Comparison of ENCODE assay signal across 8 cellular contexts in the genomic region with DNA sequence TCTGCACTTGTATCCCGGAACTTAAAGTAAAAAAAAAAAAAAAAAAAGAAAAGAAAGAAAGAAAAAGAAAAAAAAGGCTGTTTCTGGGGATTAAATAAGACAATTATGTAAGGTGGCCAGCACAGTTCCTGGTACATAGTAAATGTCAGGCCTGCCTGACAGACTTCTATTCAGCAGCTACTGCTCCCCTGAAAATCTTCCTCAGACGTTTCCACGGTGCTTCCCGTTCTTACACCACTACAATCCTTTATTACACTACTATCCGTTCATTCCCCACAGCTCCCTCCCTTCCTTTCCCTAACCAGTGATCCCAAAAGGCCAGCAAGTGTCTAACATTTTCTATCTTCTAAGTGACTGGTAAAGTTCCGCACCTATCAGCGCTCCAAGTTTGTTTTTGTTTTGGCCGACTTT. TPM values are rescaled to one million over a fixed set of nuclear protein-coding genes. Genes with fewer than 3 reads are reported as not detected.
DNase-seq lines count a peak whose midpoint lies in the region; ATAC-seq and TF ChIP-seq lines count a peak whose summit lies in the region.

No MANE protein-coding gene starts in this region.

- H3K9me3 ChIP-seq in Karpas-422 (ENCODE audit: low read length) = peaks cover 11% of the 10 kb centered on the region
- no peaks in the 10 kb centered on the region for H3K9me3 ChIP-seq in mucosa of rectum (ENCODE audit: control insufficient read depth in 2 of 2, low read length in 2 of 2)

- no peaks in the 10 kb centered on the region for H3K9me3 Mint-ChIP-seq in chondrocyte (ENCODE audit: low read depth)

- peak overlapping the region; percentile 98 for H3K27ac Mint-ChIP-seq in chondrocyte (ENCODE audit: unreplicated experiment)

- no peak for TF ChIP-seq POLR2A in erythroblast (IDR thresholded peaks at IDR 0.05; ENCODE audit: low read length)

- no peaks in the 10 kb centered on the region for H3K9me2 ChIP-seq in Karpas-422 (replicated peaks; ENCODE audit: insufficient read depth, low read length)

- H3K36me3 Mint-ChIP-seq in chondrocyte (ENCODE audit: low read depth) = peaks cover 2% of the 10 kb centered on the region

- H2AFZ ChIP-seq in Karpas-422 (ENCODE audit: low read length) = peak overlapping the region; percentile 68; the same call in 1 of the 2 replicates

- H3K9ac ChIP-seq in Karpas-422 (ENCODE audit: low read length) (peak overlapping the region; percentile 99), mucosa of rectum (ENCODE audit: low read depth in 1 of 2, low read length in 2 of 2) (peak overlapping the region; percentile 92 to 97)

- H3K4me1 Mint-ChIP-seq in chondrocyte (ENCODE audit: low read depth) = peaks cover 22% of the 10 kb centered on the region

- peak overlapping the region; percentile 90 for H3K4me3 Mint-ChIP-seq in chondrocyte (ENCODE audit: unreplicated experiment)

- DNase-seq in Karpas-422 (no peak), chondrocyte (ENCODE audit: low spot score) (no peak), nucleus accumbens (lab: John Stamatoyannopoulos, UW) (no peak), erythroblast (lab: John Stamatoyannopoulos, UW) (no peak), HuH-7.5 (ENCODE audit: low spot score) (no peak)

- H3K27ac ChIP-seq in Karpas-422 (ENCODE audit: low read length) (peak overlapping the region; percentile 91), mucosa of rectum (ENCODE audit: low read depth in 2 of 2, low read length in 2 of 2) (peak overlapping the region; percentile 97 to 99)

- peaks cover 38% of the 10 kb centered on the region for H3K79me2 ChIP-seq in Karpas-422 (ENCODE audit: low read length)

- H3K36me3 ChIP-seq in Karpas-422 (ENCODE audit: insufficient read depth, low read length) (peaks cover 31% of the 10 kb centered on the region), mucosa of rectum (ENCODE audit: control insufficient read depth in 2 of 2, insufficient read depth in 2 of 2, low read length in 2 of 2) (no peaks in the 10 kb centered on the region)

- H3K27me3 ChIP-seq in Karpas-422 (ENCODE audit: low read length) (no peaks in the 10 kb centered on the region), mucosa of rectum (ENCODE audit: control insufficient read depth in 2 of 2, insufficient read depth in 2 of 2, low read length in 2 of 2) (no peaks in the 10 kb centered on the region)

- H3K4me1 ChIP-seq in Karpas-422 (ENCODE audit: low read length) (peaks cover 12% of the 10 kb centered on the region), mucosa of rectum (ENCODE audit: control insufficient read depth in 2 of 2, insufficient read depth in 2 of 2, low read length in 2 of 2) (peaks cover 4 to 11% of the 10 kb centered on the region in 2 donors)

- no peaks in the 10 kb centered on the region for H4K20me1 ChIP-seq in Karpas-422 (ENCODE audit: insufficient read depth, low read depth, low read length)

- H3K4me3 ChIP-seq in GM08714 (ENCODE audit: low read length) = peak overlapping the region; percentile 97
- H3K4me3 ChIP-seq in Karpas-422 (ENCODE audit: low read length) = peak overlapping the region; percentile 98
- H3K4me3 ChIP-seq in mucosa of rectum (ENCODE audit: low read length in 2 of 2) = peak overlapping the region; percentile 90 to 96

- ATAC-seq in HG02623 (IDR thresholded peaks at IDR 0.05; ENCODE audit: unreplicated experiment) = no peak

- peak overlapping the region; percentile 98 for H3K4me2 ChIP-seq in Karpas-422 (ENCODE audit: low read depth, low read length, poor library complexity, severe bottlenecking)

- TF ChIP-seq CTCF in chondrocyte (IDR thresholded peaks at IDR 0.05) = no peak

- H3K27me3 Mint-ChIP-seq in chondrocyte (ENCODE audit: low read depth) = no peaks in the 10 kb centered on the region

RNA-seq across cellular contexts. Expression of gene RB1, which starts 0.6 kb away (rescaled TPM):
- total RNA-seq in Karpas-422 (2014; rRNA removed; shearing (Covaris generic); ENCODE audit: low replicate concordance) = 38.3 and 104 TPM in 2 replicates
- total RNA-seq in chondrocyte = 33.4 to 40.6 TPM (median 36.0 TPM) in 3 replicates
